In genomic region chr15:93055211-93055763, GRCh38 we compare ENCODE assay signal across 27 cellular contexts. TPM values are rescaled to one million over a fixed set of nuclear protein-coding genes. Genes with fewer than 3 reads are reported as not detected.
"Had no signal": no experiment of that assay in that cellular context is flagged by ENCODE, and none has a peak within 500 bp of the region (broad histone marks: within the 10 kb centered on the region; RNA-seq: fewer than 3 reads in every experiment).

No MANE protein-coding gene starts in this region.

- H3K4me3 ChIP-seq: SK-N-MC had no signal

- H3K9me3 Mint-ChIP-seq: activated CD8-positive, alpha-beta T cell treated with anti-CD3 and anti-CD28 coated beads for 36 hours; activated naive CD4-positive, alpha-beta T cell treated with anti-CD3 and anti-CD28 coated beads, Interleukin-2, amount 10 ng/mL, durations not matched to agents 7 days and 5 days; activated naive CD8-positive, alpha-beta T cell treated with anti-CD3 and anti-CD28 coated beads for 36 hours; activated T-cell treated with anti-CD3 and anti-CD28 coated beads, Interleukin-2, amount 50 U/mL, for 72 hours; activated T-helper 2 cell treated with anti-CD3 and anti-CD28 coated beads, Interferon-gamma antibody, Interleukin-2, Interleukin-4, amounts not matched to agents 10 μg/mL and 5 μg/mL and 100 μg/mL, durations not matched to agents 14 hours and 24 hours and 36 hours; T-cell had no signal

- ATAC-seq: activated CD4-positive, alpha-beta T cell treated with anti-CD3 and anti-CD28 coated beads for 36 hours; activated CD8-positive, alpha-beta T cell treated with anti-CD3 and anti-CD28 coated beads for 36 hours; activated T-cell treated with anti-CD3 and anti-CD28 coated beads, Interleukin-2, amount 50 U/mL, for 72 hours; T-cell had no signal

- H3K27me3 Mint-ChIP-seq: activated CD4-positive, alpha-beta T cell treated with anti-CD3 and anti-CD28 coated beads for 36 hours; activated CD8-positive, alpha-beta T cell treated with anti-CD3 and anti-CD28 coated beads for 36 hours; activated naive CD8-positive, alpha-beta T cell treated with anti-CD3 and anti-CD28 coated beads for 36 hours had no signal

- H3K36me3 Mint-ChIP-seq: activated naive CD4-positive, alpha-beta T cell treated with anti-CD3 and anti-CD28 coated beads, Interleukin-2, amount 10 ng/mL, durations not matched to agents 7 days and 5 days; activated naive CD8-positive, alpha-beta T cell treated with anti-CD3 and anti-CD28 coated beads for 36 hours; T-cell had no signal

- H3K36me3 ChIP-seq: brain microvascular endothelial cell had no signal

- H3K4me1 Mint-ChIP-seq: activated CD4-positive, alpha-beta T cell treated with anti-CD3 and anti-CD28 coated beads for 36 hours; activated naive CD4-positive, alpha-beta T cell treated with anti-CD3 and anti-CD28 coated beads, Interleukin-2, amount 10 ng/mL, durations not matched to agents 7 days and 5 days; activated naive CD8-positive, alpha-beta T cell treated with anti-CD3 and anti-CD28 coated beads for 36 hours had no signal

- DNase-seq: activated CD4-positive, alpha-beta T cell treated with anti-CD3 and anti-CD28 coated beads for 36 hours; activated CD4-positive, alpha-beta T cell treated with anti-CD3 and anti-CD28 coated beads, Interleukin-2, amount 50 U/mL, for 1 hour; activated CD8-positive, alpha-beta memory T cell treated with anti-CD3 and anti-CD28 coated beads, Interleukin-2, amount 50 U/mL, for 4 hours; activated CD8-positive, alpha-beta T cell treated with anti-CD3 and anti-CD28 coated beads for 36 hours; activated gamma-delta T cell treated with Interleukin-2 at 50 U/mL for 16 hours; activated naive CD4-positive, alpha-beta T cell treated with anti-CD3 and anti-CD28 coated beads, Interleukin-2, amount 10 ng/mL, durations not matched to agents 7 days and 5 days; activated naive CD8-positive, alpha-beta T cell treated with anti-CD3 and anti-CD28 coated beads for 36 hours; activated T-cell treated with anti-CD3 and anti-CD28 coated beads, Interleukin-2, amount 50 U/mL, for 72 hours; brain microvascular endothelial cell; Karpas-422; MM.1S; NCI-H1105; NCI-H1436; NCI-H1694 treated with DMSO at 0.1 percent for 48 hours; NCI-H2029 treated with DMSO at 0.1 percent for 48 hours; NCI-H345; NCI-H510A; NCI-H526 treated with DMSO at 0.1 percent for 48 hours; NCI-H82; T-cell; T-helper 2 cell; T1000 had no signal

- H3K27ac ChIP-seq: brain microvascular endothelial cell, SK-N-MC, VCaP had no signal

- H3K27ac Mint-ChIP-seq: activated CD4-positive, alpha-beta T cell treated with anti-CD3 and anti-CD28 coated beads for 36 hours; activated CD8-positive, alpha-beta T cell treated with anti-CD3 and anti-CD28 coated beads for 36 hours; activated naive CD4-positive, alpha-beta T cell treated with anti-CD3 and anti-CD28 coated beads, Interleukin-2, amount 10 ng/mL, durations not matched to agents 7 days and 5 days; activated naive CD8-positive, alpha-beta T cell treated with anti-CD3 and anti-CD28 coated beads for 36 hours; activated T-cell treated with anti-CD3 and anti-CD28 coated beads, Interleukin-2, amount 50 U/mL, for 72 hours; activated T-helper 2 cell treated with anti-CD3 and anti-CD28 coated beads, Interferon-gamma antibody, Interleukin-2, Interleukin-4, amounts not matched to agents 10 μg/mL and 5 μg/mL and 100 μg/mL, durations not matched to agents 14 hours and 24 hours and 36 hours; T-cell had no signal

- H3K4me3 Mint-ChIP-seq: activated CD4-positive, alpha-beta T cell treated with anti-CD3 and anti-CD28 coated beads for 36 hours; activated CD8-positive, alpha-beta T cell treated with anti-CD3 and anti-CD28 coated beads for 36 hours; activated naive CD4-positive, alpha-beta T cell treated with anti-CD3 and anti-CD28 coated beads, Interleukin-2, amount 10 ng/mL, durations not matched to agents 7 days and 5 days; activated naive CD8-positive, alpha-beta T cell treated with anti-CD3 and anti-CD28 coated beads for 36 hours; activated T-cell treated with anti-CD3 and anti-CD28 coated beads, Interleukin-2, amount 50 U/mL, for 72 hours; T-cell had no signal

RNA-seq across cellular contexts. Expression of gene RGMA, which starts 33.7 kb away (rescaled TPM):
- total RNA-seq: activated CD8-positive, alpha-beta T cell treated with anti-CD3 and anti-CD28 coated beads for 36 hours; activated T-helper 2 cell treated with anti-CD3 and anti-CD28 coated beads, Interferon-gamma antibody, Interleukin-2, Interleukin-4, amounts not matched to agents 10 μg/mL and 5 μg/mL and 100 μg/mL, durations not matched to agents 14 hours and 24 hours and 36 hours; OCI-LY7; RPMI7951 had no signal
